ENCODE assay signal across 11 cellular contexts in genomic region chr21:45104560-45104959, GRCh38. TPM values are rescaled to one million over a fixed set of nuclear protein-coding genes. Genes with fewer than 3 reads are reported as not detected.
DNase-seq lines count a peak whose midpoint lies in the region; ATAC-seq, FAIRE-seq and TF ChIP-seq lines count a peak whose summit lies in the region.
"Had no signal": no experiment of that assay in that cellular context is flagged by ENCODE, and none has a peak within 500 bp of the region (broad histone marks: within the 10 kb centered on the region; RNA-seq: fewer than 3 reads in every experiment).

No MANE protein-coding gene starts in this region.

- peaks cover 0 to 12% (median 6%) of the 10 kb centered on the region in 4 donors for H3K4me1 ChIP-seq in right lobe of liver
- no peaks in the 10 kb centered on the region for H3K4me1 ChIP-seq in HepG2 (ENCODE audit: insufficient read depth, low read length)
- H3K4me1 ChIP-seq in left ventricle myocardium inferior, result peaks cover 74% of the 10 kb centered on the region
- H3K4me1 ChIP-seq in upper lobe of right lung, result peaks cover 45% of the 10 kb centered on the region
- no peaks in the 10 kb centered on the region for H3K4me1 ChIP-seq in PC-9 (replicated peaks; ENCODE audit: insufficient read depth)

- WGBS in right lobe of liver (ENCODE audit: insufficient coverage, low coverage, low lambda C conversion rate, missing lambda C conversion rate), result no CpG with 5 or more reads among the region's 3 CpGs
- WGBS in HepG2 (ENCODE audit: low lambda C conversion rate), result no CpG with 5 or more reads among the region's 3 CpGs

- TF ChIP-seq EP300 in HepG2 (IDR thresholded peaks at IDR 0.05; ENCODE audit: low read depth in 2 of 2, low read length in 2 of 2) (no peak), HepG2 (CRISPR knock-in tag; IDR thresholded peaks at IDR 0.05; ENCODE audit: borderline replicate concordance) (no peak)

- H3K9me3 ChIP-seq in right lobe of liver, result no peaks in the 10 kb centered on the region
- H3K9me3 ChIP-seq in HepG2 (ENCODE audit: low read length), result no peaks in the 10 kb centered on the region
- H3K9me3 ChIP-seq in left ventricle myocardium inferior (replicated peaks), result no peaks in the 10 kb centered on the region
- no peaks in the 10 kb centered on the region for H3K9me3 ChIP-seq in upper lobe of right lung
- H3K9me3 ChIP-seq in PC-9 (ENCODE audit: insufficient read depth, low read depth), result no peaks in the 10 kb centered on the region
- no peaks in the 10 kb centered on the region for H3K9me3 ChIP-seq in WERI-Rb-1 (ENCODE audit: severe bottlenecking)

- H3K27me3 ChIP-seq in right lobe of liver (no peaks in the 10 kb centered on the region), HepG2 (ENCODE audit: control insufficient read depth in 1 of 2, insufficient read depth in 2 of 2, low read length in 2 of 2) (no peaks in the 10 kb centered on the region), left ventricle myocardium inferior (ENCODE audit: low read depth) (no peaks in the 10 kb centered on the region), upper lobe of right lung (no peaks in the 10 kb centered on the region), PC-9 (ENCODE audit: insufficient read depth, low read depth) (no peaks in the 10 kb centered on the region), WERI-Rb-1 (ENCODE audit: insufficient read depth, low read depth, severe bottlenecking) (no peaks in the 10 kb centered on the region)

- H3K4me3 Mint-ChIP-seq in activated CD8-positive, alpha-beta memory T cell treated with anti-CD3 and anti-CD28 coated beads, Interleukin-2, amount 10 ng/mL, durations not matched to agents 7 days and 5 days, result no peak overlapping the region

- TF ChIP-seq CTCF in right lobe of liver (IDR thresholded peaks at IDR 0.05) (no peak), HepG2 (CRISPR knock-in tag; IDR thresholded peaks at IDR 0.05) (no peak), left ventricle myocardium inferior (IDR thresholded peaks at IDR 0.05; ENCODE audit: borderline replicate concordance) (no peak), upper lobe of right lung (IDR thresholded peaks at IDR 0.05) (no peak), PC-9 (conservative IDR thresholded peaks at IDR 0.05) (no peak), WERI-Rb-1 (IDR thresholded peaks at IDR 0.05; ENCODE audit: low read depth, low read length) (no peak)

- H3K4me1 Mint-ChIP-seq in activated CD8-positive, alpha-beta memory T cell treated with anti-CD3 and anti-CD28 coated beads, Interleukin-2, amount 10 ng/mL, durations not matched to agents 7 days and 5 days, result peaks cover 47% of the 10 kb centered on the region

- H3K4me3 ChIP-seq in right lobe of liver (no peak overlapping the region), HepG2 (replicated peaks in 1 of 3; ENCODE audit: insufficient read depth in 1 of 3, low read depth in 2 of 3, low read length in 3 of 3) (no peak overlapping the region), left ventricle myocardium inferior (no peak overlapping the region), upper lobe of right lung (no peak overlapping the region), PC-9 (no peak overlapping the region), WERI-Rb-1 (ENCODE audit: low read depth, low read length) (no peak overlapping the region)

- H3K9me2 ChIP-seq in PC-9 (ENCODE audit: insufficient read depth), result no peaks in the 10 kb centered on the region

- no peak overlapping the region for H3K9ac ChIP-seq in HepG2 (ENCODE audit: insufficient read depth, low read depth, low read length)

- no peak overlapping the region for H2AFZ ChIP-seq in HepG2 (ENCODE audit: low read length)
- H2AFZ ChIP-seq in PC-9, result no peak overlapping the region

- no peak for FAIRE-seq in HepG2 (lab: Jason Lieb, UNC)

- TF ChIP-seq POLR2A in right lobe of liver (IDR thresholded peaks at IDR 0.05) (no peak), HepG2 (IDR thresholded peaks at IDR 0.05; ENCODE audit: insufficient read depth in 1 of 2, low read depth in 2 of 2, low read length in 2 of 2) (no peak)

- H4K20me1 ChIP-seq in HepG2 (ENCODE audit: insufficient read depth, low read length) (no peaks in the 10 kb centered on the region), PC-9 (ENCODE audit: insufficient read depth) (no peaks in the 10 kb centered on the region)

- DNase-seq in right lobe of liver, result peak; percentile 72 to 80 (median 77)
- DNase-seq in HepG2 (ENCODE audit: low spot score), result no peak
- peak; percentile 23 for DNase-seq in SW480 (ENCODE audit: low spot score)
- peak; percentile 57 for DNase-seq in left ventricle myocardium inferior
- DNase-seq in upper lobe of right lung, result no peak
- no peak for DNase-seq in PC-9
- no peak for DNase-seq in WERI-Rb-1
- DNase-seq in activated CD8-positive, alpha-beta memory T cell treated with anti-CD3 and anti-CD28 coated beads, Interleukin-2, amount 10 ng/mL, durations not matched to agents 7 days and 5 days, result no peak
- DNase-seq: amniotic stem cell; SHP77 treated with DMSO at 0.1 percent for 48 hours; stimulated activated CD4-positive, alpha-beta T cell treated with anti-CD3 and anti-CD28 coated beads, Interleukin-12 subunit alpha, Interleukin-12 subunit beta, amount 100 ng/mL, for 4 hours had no signal

- CTCF ChIA-PET in HepG2 (lab: Yijun Ruan, JAX; ENCODE audit: low intra/inter-chr PET ratio, low total read pairs), result no interaction called here
- CTCF ChIA-PET in PC-9 (lab: Charles Lee), result no interaction called here
- CTCF ChIA-PET in activated CD8-positive, alpha-beta memory T cell treated with anti-CD3 and anti-CD28 coated beads, Interleukin-2, amount 10 ng/mL, durations not matched to agents 7 days and 5 days (lab: Charles Lee), result interaction anchor here (0.8 to 1.4 kb wide), 2 partner anchors 23 to 212 kb away, joined by 3 to 9 read pairs; no protein-coding TSS in a partner anchor

- peak; percentile 90 to 96 (median 92) for ATAC-seq in right lobe of liver
- no peak for ATAC-seq in HepG2
- peak; percentile 55 for ATAC-seq in upper lobe of right lung
- no peak for ATAC-seq in activated CD8-positive, alpha-beta memory T cell treated with anti-CD3 and anti-CD28 coated beads, Interleukin-2, amount 10 ng/mL, durations not matched to agents 7 days and 5 days

- no peak overlapping the region for H3K27ac ChIP-seq in right lobe of liver
- no peak overlapping the region for H3K27ac ChIP-seq in HepG2 (ENCODE audit: extremely low read length, insufficient read depth, low read length)
- peak overlapping the region; percentile 73 for H3K27ac ChIP-seq in left ventricle myocardium inferior (replicated peaks)
- H3K27ac ChIP-seq in upper lobe of right lung, result no peak overlapping the region
- no peak overlapping the region for H3K27ac ChIP-seq in PC-9
- no peak overlapping the region for H3K27ac ChIP-seq in WERI-Rb-1

- H3K4me2 ChIP-seq in HepG2 (ENCODE audit: low read depth, low read length) (no peak overlapping the region), PC-9 (no peak overlapping the region)

- no peak for TF ChIP-seq RAD21 in HepG2 (CRISPR knock-in tag; IDR thresholded peaks at IDR 0.05)

- intact Hi-C loops in right lobe of liver (cut with DNase I) (no loop called here), HepG2 (cut with micrococcal nuclease; ENCODE audit: unreplicated experiment) (no loop called here), left ventricle myocardium inferior (cut with micrococcal nuclease) (no loop called here), upper lobe of right lung (cut with DNase I) (no loop called here), PC-9 (cut with micrococcal nuclease; ENCODE audit: unreplicated experiment) (no loop called here)

- POLR2A ChIA-PET in HepG2 (lab: Yijun Ruan, JAX), result no interaction called here
- POLR2A ChIA-PET in PC-9 (lab: Charles Lee; ENCODE audit: unreplicated experiment), result no interaction called here

- H3K27ac Mint-ChIP-seq in activated CD8-positive, alpha-beta memory T cell treated with anti-CD3 and anti-CD28 coated beads, Interleukin-2, amount 10 ng/mL, durations not matched to agents 7 days and 5 days, result no peak overlapping the region

- H3K36me3 ChIP-seq in right lobe of liver (no peaks in the 10 kb centered on the region), HepG2 (replicated peaks in 1 of 2; ENCODE audit: control insufficient read depth in 1 of 2, insufficient read depth in 2 of 2, low read length in 2 of 2) (no peaks in the 10 kb centered on the region; a peak in 2 of 5 replicates), left ventricle myocardium inferior (no peaks in the 10 kb centered on the region), upper lobe of right lung (no peaks in the 10 kb centered on the region), PC-9 (ENCODE audit: low read depth) (no peaks in the 10 kb centered on the region), WERI-Rb-1 (no peaks in the 10 kb centered on the region)

- no peaks in the 10 kb centered on the region for H3K9me3 Mint-ChIP-seq in activated CD8-positive, alpha-beta memory T cell treated with anti-CD3 and anti-CD28 coated beads, Interleukin-2, amount 10 ng/mL, durations not matched to agents 7 days and 5 days (ENCODE audit: low read depth)

- no TSS peak for BruUV-seq in HepG2 (replicated peaks; lab: Mats Ljungman, UMichigan)
- no TSS peak for BruUV-seq in PC-9 (replicated peaks; lab: Mats Ljungman, UMichigan)

- H3F3A ChIP-seq in PC-9 (ENCODE audit: insufficient read depth, low read depth), result no peaks in the 10 kb centered on the region

- H3K27me3 Mint-ChIP-seq in activated CD8-positive, alpha-beta memory T cell treated with anti-CD3 and anti-CD28 coated beads, Interleukin-2, amount 10 ng/mL, durations not matched to agents 7 days and 5 days, result no peaks in the 10 kb centered on the region

- H3K79me2 ChIP-seq in HepG2 (ENCODE audit: insufficient read depth, low read length) (no peaks in the 10 kb centered on the region), PC-9 (ENCODE audit: low read depth) (no peaks in the 10 kb centered on the region)

- H3K36me3 Mint-ChIP-seq in activated CD8-positive, alpha-beta memory T cell treated with anti-CD3 and anti-CD28 coated beads, Interleukin-2, amount 10 ng/mL, durations not matched to agents 7 days and 5 days, result peaks cover 7% of the 10 kb centered on the region

- in situ Hi-C loops in HepG2 (cut with HindIII; ENCODE audit: extremely low pct_ligation_motif_present, low pct_unique_long_range_greater_than_20kb), result no loop called here

RNA-seq across cellular contexts. Expression of gene ADARB1, which starts 30.2 kb away (rescaled TPM):
- total RNA-seq in right lobe of liver (1 to 10 TPM; 4.7 to 9.9 (median 8.6) TPM), HepG2 (2016; rRNA removed; fragmentation: Illumina TruSeq; extraction: Trizol) (9.2 and 10.0 TPM in 2 replicates), left ventricle myocardium inferior (15.5 TPM), upper lobe of right lung (73.6 TPM), PC-9 (2021) (12.1 and 19.1 TPM in 2 replicates)
- 28.7 and 30.2 TPM in 2 replicates for total RNA-seq in HepG2 (2016; cell fraction: cytosol; rRNA removed; fragmentation: Illumina TruSeq; extraction: Trizol; ENCODE audit: low read depth)
- total RNA-seq in HepG2 (2016; cell fraction: insoluble cytoplasmic fraction; rRNA removed; fragmentation: Illumina TruSeq; extraction: Trizol), result 7.9 and 11.7 TPM in 2 replicates
- 20.0 and 20.9 TPM in 2 replicates for total RNA-seq in HepG2 (2016; cell fraction: membrane; rRNA removed; fragmentation: Illumina TruSeq; extraction: Trizol)
- total RNA-seq in HepG2 (2016; cell fraction: nucleus; rRNA removed; fragmentation: Illumina TruSeq; extraction: Trizol), result 8.5 and 10.4 TPM in 2 replicates
- polyA plus RNA-seq in HepG2 (2011; rRNA removed), result 6.6 and 7.1 TPM in 2 replicates
- 4.2 and 4.4 TPM in 2 replicates for polyA plus RNA-seq in HepG2 (2011; cell fraction: cytosol; rRNA removed)
- 22.2 and 26.9 TPM in 2 replicates for polyA plus RNA-seq in HepG2 (2011; cell fraction: nucleus; rRNA removed)
- 5.3 and 7.8 TPM in 2 replicates for polyA plus RNA-seq in HepG2 (2012)
- polyA plus RNA-seq in HepG2 (2016; cell fraction: cytosol; fragmentation: Illumina TruSeq; extraction: Trizol; ENCODE audit: low read depth), result 5.5 and 7.0 TPM in 2 replicates
- polyA plus RNA-seq in HepG2 (2016; cell fraction: insoluble cytoplasmic fraction; fragmentation: Illumina TruSeq; extraction: Trizol; ENCODE audit: low read depth), result 6.8 and 8.6 TPM in 2 replicates
- 6.8 and 9.8 TPM in 2 replicates for polyA plus RNA-seq in HepG2 (2016; cell fraction: membrane; fragmentation: Illumina TruSeq; extraction: Trizol; ENCODE audit: low read depth)
- 23.5 and 27.1 TPM in 2 replicates for polyA plus RNA-seq in HepG2 (2016; cell fraction: nucleus; fragmentation: Illumina TruSeq; extraction: Trizol; ENCODE audit: insufficient read depth, low read depth)
- 15.4 and 123 TPM in 2 replicates for polyA minus RNA-seq in HepG2 (2011; rRNA and poly(A)+ RNA removed; ENCODE audit: low replicate concordance)
- polyA minus RNA-seq in HepG2 (2011; cell fraction: cytosol; rRNA and poly(A)+ RNA removed), result 7.9 and 8.5 TPM in 2 replicates
- 16.2 and 17.0 TPM in 2 replicates for polyA minus RNA-seq in HepG2 (2011; cell fraction: nucleus; rRNA and poly(A)+ RNA removed)
- total RNA-seq in activated CD8-positive, alpha-beta memory T cell treated with anti-CD3 and anti-CD28 coated beads, Interleukin-2, amount 10 ng/mL, durations not matched to agents 7 days and 5 days, result 10 to 100 TPM; 29.4 to 38.3 TPM

Comparison
In these comparisons a context has a peak if more than half of its experiments do, and no peak if none do; other contexts are left out.
1. ATAC-seq: peak in right lobe of liver (4 of 4) and upper lobe of right lung (single experiment); none in HepG2 (single experiment) and activated CD8-positive, alpha-beta memory T cell treated with anti-CD3 and anti-CD28 coated beads, Interleukin-2, amount 10 ng/mL, durations not matched to agents 7 days and 5 days (single experiment).
2. DNase-seq: peak in right lobe of liver (3 of 3), SW480 (single experiment) and left ventricle myocardium inferior (single experiment); none in HepG2 (single experiment), upper lobe of right lung (single experiment), PC-9 (0 of 2), WERI-Rb-1 (single experiment) and activated CD8-positive, alpha-beta memory T cell treated with anti-CD3 and anti-CD28 coated beads, Interleukin-2, amount 10 ng/mL, durations not matched to agents 7 days and 5 days (single experiment).